9 cellular contexts compared by ENCODE assay signal in genomic region chr9:113842086-113842485, GRCh38.
"Had no signal": no experiment of that assay in that cellular context is flagged by ENCODE, and none has a peak within 500 bp of the region (broad histone marks: within the 10 kb centered on the region; RNA-seq: fewer than 3 reads in every experiment).

No MANE protein-coding gene starts in this region.

- DNase-seq: H9, HFFc6, Kasumi-1, KG1 had no signal

- FAIRE-seq: H1, H54 had no signal

- H3K4me3 ChIP-seq: GM23338 had no signal

- H3K27ac ChIP-seq: HL-60 had no signal

- ATAC-seq: GM23338, HCT116 had no signal
